ENCODE assay signal across 19 cellular contexts in the genomic region with DNA sequence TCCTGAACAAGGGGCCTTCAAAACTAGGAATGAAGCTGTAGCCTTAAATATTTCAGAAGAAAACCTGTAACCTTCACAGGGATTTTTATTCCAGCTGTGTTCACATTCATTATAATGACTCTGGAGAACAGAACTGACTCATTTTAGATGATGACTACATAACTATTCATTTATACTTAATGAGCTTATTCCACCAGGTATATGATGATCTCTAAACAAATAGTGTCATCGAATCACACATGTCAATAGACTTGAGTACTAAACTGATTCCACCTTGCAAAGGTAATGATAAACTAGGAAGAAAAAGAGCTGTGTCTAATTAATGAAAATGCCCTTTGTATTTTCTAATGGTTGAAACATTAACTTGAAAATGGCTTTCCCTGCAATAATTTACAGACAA.
A peak's percentile ranks its signal among the peaks of the same experiment; 100 is the strongest.
DNase-seq lines count a peak whose midpoint lies in the region; ATAC-seq and TF ChIP-seq lines count a peak whose summit lies in the region.
"Had no signal": no experiment of that assay in that cellular context is flagged by ENCODE, and none has a peak within 500 bp of the region (broad histone marks: within the 10 kb centered on the region; RNA-seq: fewer than 3 reads in every experiment).

No MANE protein-coding gene starts in this region.

- H3K36me3 Mint-ChIP-seq in mesothelial cell of epicardium, result no peaks in the 10 kb centered on the region

- no peak overlapping the region for H3K27ac ChIP-seq in foreskin keratinocyte
- H3K27ac ChIP-seq: 22Rv1, C4-2B, Peyer's patch had no signal

- peaks cover 7% of the 10 kb centered on the region for H3K9me3 Mint-ChIP-seq in mesothelial cell of epicardium

- H3K27me3 ChIP-seq in foreskin keratinocyte, result no peaks in the 10 kb centered on the region
- H3K27me3 ChIP-seq: MG63, Peyer's patch had no signal

- no peak for TF ChIP-seq CTCF in foreskin keratinocyte (conservative IDR thresholded peaks at IDR 0.05)
- no peak for TF ChIP-seq CTCF in mesothelial cell of epicardium (IDR thresholded peaks at IDR 0.05; ENCODE audit: unreplicated experiment)

- no peaks in the 10 kb centered on the region for H3K27me3 Mint-ChIP-seq in mesothelial cell of epicardium (ENCODE audit: low read depth)

- no peak overlapping the region for H3K4me3 Mint-ChIP-seq in mesothelial cell of epicardium

- DNase-seq in NCI-H1105 treated with DMSO at 0.1 percent for 48 hours (lab: John Stamatoyannopoulos, UW) (peak; percentile 22), NCI-H1105 (lab: John Stamatoyannopoulos, UW) (no peak), NCI-H748 treated with DMSO at 0.1 percent for 48 hours (lab: John Stamatoyannopoulos, UW) (peak; percentile 21), foreskin keratinocyte (peak in 1 of 2 donors; percentile 6), mesothelial cell of epicardium (ENCODE audit: low spot score in 2 of 2, unreplicated experiment in 2 of 2) (no peak), NCI-H1092 (lab: John Stamatoyannopoulos, UW) (no peak), NCI-H2227 (lab: John Stamatoyannopoulos, UW; ENCODE audit: unreplicated experiment) (no peak)
- DNase-seq: AML-193, GOT3, Kasumi-1, MG63, NCI-H2081, Peyer's patch, T-helper 2 cell had no signal

- ATAC-seq in foreskin keratinocyte (peak; percentile 52), GM21423 (IDR thresholded peaks at IDR 0.05; ENCODE audit: unreplicated experiment) (no peak)
- ATAC-seq: HCT116, Right ventricle myocardium inferior had no signal

- no peaks in the 10 kb centered on the region for H3K4me1 ChIP-seq in foreskin keratinocyte
- H3K4me1 ChIP-seq: Peyer's patch had no signal

- H3K27ac Mint-ChIP-seq in mesothelial cell of epicardium, result no peak overlapping the region

- peaks cover 4% of the 10 kb centered on the region for H3K4me1 Mint-ChIP-seq in mesothelial cell of epicardium

Comparison
In these comparisons a context has a peak if more than half of its experiments do, and no peak if none do; other contexts are left out.
1. DNase-seq: peak in NCI-H1105 treated with DMSO at 0.1 percent for 48 hours (single experiment) and NCI-H748 treated with DMSO at 0.1 percent for 48 hours (single experiment); none in NCI-H1105 (single experiment), mesothelial cell of epicardium (0 of 2), NCI-H1092 (single experiment) and NCI-H2227 (single experiment).